In genomic region chr12:113057565-113058485, GRCh38 we compare ENCODE assay signal across 9 cellular contexts. TPM values are rescaled to one million over a fixed set of nuclear protein-coding genes. Genes with fewer than 3 reads are reported as not detected.
A peak's percentile ranks its signal among the peaks of the same experiment; 100 is the strongest.
DNase-seq lines count a peak whose midpoint lies in the region; ATAC-seq, FAIRE-seq and TF ChIP-seq lines count a peak whose summit lies in the region.
"Had no signal": no experiment of that assay in that cellular context is flagged by ENCODE, and none has a peak within 500 bp of the region (broad histone marks: within the 10 kb centered on the region; RNA-seq: fewer than 3 reads in every experiment).

No MANE protein-coding gene starts in this region.

- no peaks in the 10 kb centered on the region for H3K9me3 ChIP-seq in BLaER1 treated with 17β-estradiol and CSF1 and Interleukin-3, amounts not matched to agents 10 nM and 100 nM (replicated peaks in 1 of 11)
- no peaks in the 10 kb centered on the region for H3K9me3 ChIP-seq in effector memory CD4-positive, alpha-beta T cell (ENCODE audit: control insufficient read depth, low read length)

- H4K20me1 ChIP-seq in BLaER1 treated with 17β-estradiol and CSF1 and Interleukin-3, amounts not matched to agents 10 nM and 100 nM = peaks cover 0 to 42% (median 24%) of the 10 kb centered on the region in 11 experiments; a peak in 16 of 22 replicates

- no peak for DNase-seq in effector memory CD4-positive, alpha-beta T cell
- DNase-seq in nephron progenitor cell = no peak
- no peak for DNase-seq in H54 (ENCODE audit: insufficient read length, low spot score)
- DNase-seq in NCI-H146 treated with DMSO at 0.1 percent for 48 hours (lab: John Stamatoyannopoulos, UW; ENCODE audit: unreplicated experiment) = no peak
- DNase-seq in GDM1 (lab: John Stamatoyannopoulos, UW) = no peak
- DNase-seq: activated CD4-positive, alpha-beta T cell treated with anti-CD3 and anti-CD28 coated beads for 4 hours had no signal

- H3K36me3 ChIP-seq in BLaER1 treated with 17β-estradiol and CSF1 and Interleukin-3, amounts not matched to agents 10 nM and 100 nM = no peaks in the 10 kb centered on the region
- H3K36me3 ChIP-seq in effector memory CD4-positive, alpha-beta T cell (ENCODE audit: control insufficient read depth, insufficient read depth, low read length) = no peaks in the 10 kb centered on the region

- H3K4me3 Mint-ChIP-seq in IgD-negative memory B cell (peak overlapping the region; percentile 46 to 83 (median 78)), nephron progenitor cell (peak overlapping the region; percentile 57)

- H3K36me3 Mint-ChIP-seq in IgD-negative memory B cell (no peaks in the 10 kb centered on the region), nephron progenitor cell (ENCODE audit: low read depth) (no peaks in the 10 kb centered on the region)

- no peak for ATAC-seq in GM18907 (IDR thresholded peaks at IDR 0.05; ENCODE audit: unreplicated experiment)

- TF ChIP-seq POLR2A in H54 (IDR thresholded peaks at IDR 0.05; ENCODE audit: low read depth, low read length) = no peak

- H3K27ac ChIP-seq in BLaER1 treated with 17β-estradiol and CSF1 and Interleukin-3, amounts not matched to agents 10 nM and 100 nM = peak overlapping the region in 3 of 11 experiments; percentile 3 to 40 (median 28); a peak in 2 of 22 replicates
- H3K27ac ChIP-seq in effector memory CD4-positive, alpha-beta T cell (ENCODE audit: insufficient read depth, low read length, poor library complexity, severe bottlenecking) = peak overlapping the region; percentile 27

- H3K27me3 ChIP-seq in BLaER1 treated with 17β-estradiol and CSF1 and Interleukin-3, amounts not matched to agents 10 nM and 100 nM = peaks cover 12 to 28% (median 19%) of the 10 kb centered on the region in 11 experiments; a peak in 15 of 22 replicates
- no peaks in the 10 kb centered on the region for H3K27me3 ChIP-seq in effector memory CD4-positive, alpha-beta T cell (replicated peaks; ENCODE audit: control insufficient read depth, insufficient read depth, low read length, poor library complexity, severe bottlenecking)

- TF ChIP-seq CTCF in nephron progenitor cell (IDR thresholded peaks at IDR 0.05) = no peak

- H3K27me3 Mint-ChIP-seq in IgD-negative memory B cell = peaks cover 2% of the 10 kb centered on the region
- H3K27me3 Mint-ChIP-seq in nephron progenitor cell (ENCODE audit: low read depth, poor library complexity) = peaks cover 49% of the 10 kb centered on the region

- H3K4me1 Mint-ChIP-seq in IgD-negative memory B cell = peaks cover 14 to 30% (median 23%) of the 10 kb centered on the region in 3 donors
- H3K4me1 Mint-ChIP-seq in nephron progenitor cell = peaks cover 10% of the 10 kb centered on the region

- H3K27ac Mint-ChIP-seq in IgD-negative memory B cell = peak overlapping the region in 1 of 3 donors; percentile 40
- H3K27ac Mint-ChIP-seq in nephron progenitor cell = peak overlapping the region; percentile 59

- peaks cover 51 to 90% (median 83%) of the 10 kb centered on the region in 10 experiments for H3K4me1 ChIP-seq in BLaER1 treated with 17β-estradiol and CSF1 and Interleukin-3, amounts not matched to agents 10 nM and 100 nM
- peaks cover 22% of the 10 kb centered on the region for H3K4me1 ChIP-seq in effector memory CD4-positive, alpha-beta T cell (ENCODE audit: control insufficient read depth, insufficient read depth, low read length, poor library complexity, severe bottlenecking)

- H3K9ac ChIP-seq in BLaER1 treated with 17β-estradiol and CSF1 and Interleukin-3, amounts not matched to agents 10 nM and 100 nM = peak overlapping the region in 10 of 11 experiments; percentile 7 to 88 (median 78); a peak in 16 of 22 replicates

- FAIRE-seq in H54 (lab: Jason Lieb, UNC) = no peak

- peak overlapping the region; percentile 71 to 93 (median 80); a peak in 18 of 20 replicates for H3K4me3 ChIP-seq in BLaER1 treated with 17β-estradiol and CSF1 and Interleukin-3, amounts not matched to agents 10 nM and 100 nM
- H3K4me3 ChIP-seq in effector memory CD4-positive, alpha-beta T cell (ENCODE audit: insufficient read depth, low read depth, low read length, poor library complexity, severe bottlenecking) = peak overlapping the region; percentile 80

- H3K4me2 ChIP-seq in BLaER1 treated with 17β-estradiol and CSF1 and Interleukin-3, amounts not matched to agents 10 nM and 100 nM = peak overlapping the region; percentile 90 to 99 (median 98)

- H3K9me3 Mint-ChIP-seq in IgD-negative memory B cell (no peaks in the 10 kb centered on the region), nephron progenitor cell (no peaks in the 10 kb centered on the region)

RNA-seq across cellular contexts. Expression of gene DTX1, which starts 1.3 kb away (rescaled TPM):
- polyA plus RNA-seq in IgD-negative memory B cell = 0.61 TPM
